In genomic region chr12:107317751-107318553, GRCh38 we compare ENCODE assay signal across 8 cellular contexts.
DNase-seq lines count a peak whose midpoint lies in the region; ATAC-seq and TF ChIP-seq lines count a peak whose summit lies in the region.

No MANE protein-coding gene starts in this region.

- in situ Hi-C loops in Caki2 (cut with HindIII; ENCODE audit: low pct_unique_long_range_greater_than_20kb, low sequenced_read_pairs) = loop anchor here (25.0 kb wide), 1 partner anchor 181 kb away; no protein-coding TSS in a partner anchor

- peaks cover 20% of the 10 kb centered on the region for H3K4me1 ChIP-seq in neuron (ENCODE audit: insufficient read depth, low read length)
- peaks cover 34 to 43% (median 39%) of the 10 kb centered on the region in 4 donors for H3K4me1 ChIP-seq in stomach

- TF ChIP-seq EP300 in stomach (IDR thresholded peaks at IDR 0.05) = no peak

- H3K27ac ChIP-seq in stomach = peak overlapping the region in 2 of 5 donors; percentile 26 to 33

- TF ChIP-seq POLR2A in stomach (IDR thresholded peaks at IDR 0.05) = no peak

- H3K36me3 ChIP-seq in neuron (ENCODE audit: insufficient read depth, low read length) (no peaks in the 10 kb centered on the region), stomach (no peaks in the 10 kb centered on the region)

- DNase-seq in Caki2 (ENCODE audit: low read depth) (peak; percentile 87), HuH-7.5 (ENCODE audit: low spot score) (peak; percentile 99), RPMI7951 (ENCODE audit: low read depth) (peak; percentile 85), activated gamma-delta T cell (lab: John Stamatoyannopoulos, UW) (peak; percentile 71), foreskin fibroblast (peak; percentile 76 to 88), stomach (peak; percentile 75)

- 1 to 5% (median 4%) methylated on average over 16 to 58 of the region's 58 CpGs for WGBS in stomach, 5 donors

- H2AFZ ChIP-seq in neuron (ENCODE audit: low read depth, low read length) = peak overlapping the region; percentile 88

- peak overlapping the region; percentile 47 to 50 for H3K4me3 ChIP-seq in foreskin fibroblast (ENCODE audit: low read depth in 1 of 2, low read length in 2 of 2)
- H3K4me3 ChIP-seq in neuron (ENCODE audit: low read length) = peak overlapping the region; percentile 95
- peak overlapping the region; percentile 40 to 59 (median 50) for H3K4me3 ChIP-seq in stomach

- no peak for TF ChIP-seq CTCF in foreskin fibroblast (IDR thresholded peaks at IDR 0.05; ENCODE audit: low read depth, low read length)
- peak in 1 of 7 experiments; percentile 10 for TF ChIP-seq CTCF in stomach (IDR thresholded peaks at IDR 0.05)

- H3K27me3 ChIP-seq in neuron (ENCODE audit: insufficient read depth, low read length) (peaks cover 6% of the 10 kb centered on the region), stomach (peaks cover 0 to 86% (median 47%) of the 10 kb centered on the region in 3 donors)

- ATAC-seq in GM21825 (IDR thresholded peaks at IDR 0.05; ENCODE audit: unreplicated experiment) = no peak

- intact Hi-C loops in stomach (cut with DNase I; ENCODE audit: low total_unique reads) = no loop called here

- H3K9me3 ChIP-seq in neuron (ENCODE audit: low read length) (no peaks in the 10 kb centered on the region), stomach (no peaks in the 10 kb centered on the region)
